11 cellular contexts compared by ENCODE assay signal in genomic region chr1:162951553-162952315, GRCh38.
DNase-seq lines count a peak whose midpoint lies in the region; ATAC-seq, FAIRE-seq and TF ChIP-seq lines count a peak whose summit lies in the region.
"Had no signal": no experiment of that assay in that cellular context is flagged by ENCODE, and none has a peak within 500 bp of the region (broad histone marks: within the 10 kb centered on the region; RNA-seq: fewer than 3 reads in every experiment).

No MANE protein-coding gene starts in this region.

- ATAC-seq in GM18499 (IDR thresholded peaks at IDR 0.05; ENCODE audit: insufficient read depth, unreplicated experiment) (peak; percentile 95), GM19438 (IDR thresholded peaks at IDR 0.05; ENCODE audit: low read depth, unreplicated experiment) (peak; percentile 93), HG03060 (IDR thresholded peaks at IDR 0.05; ENCODE audit: low read depth, unreplicated experiment) (peak; percentile 98), SK-N-SH treated with all-trans-retinoic acid at 6 μM for 48 hours (no peak)
- ATAC-seq in effector memory CD8-positive, alpha-beta T cell (replicated peaks), result no peak
- ATAC-seq: heart left ventricle had no signal

- H3K9me2 ChIP-seq in Karpas-422 (replicated peaks; ENCODE audit: insufficient read depth, low read length), result no peaks in the 10 kb centered on the region

- H3K4me2 ChIP-seq in Karpas-422 (ENCODE audit: low read depth, low read length, poor library complexity, severe bottlenecking), result no peak overlapping the region

- FAIRE-seq in urothelium cell line (lab: Jason Lieb, UNC), result no peak

- H3K36me3 ChIP-seq in SJCRH30 (no peaks in the 10 kb centered on the region), Karpas-422 (ENCODE audit: insufficient read depth, low read length) (no peaks in the 10 kb centered on the region)
- H3K36me3 ChIP-seq: heart left ventricle, SJSA1 had no signal

- H3K27me3 Mint-ChIP-seq in effector memory CD8-positive, alpha-beta T cell, result peaks cover 15 to 18% of the 10 kb centered on the region in 2 donors

- H3K9ac ChIP-seq in Karpas-422 (ENCODE audit: low read length), result no peak overlapping the region

- H2AFZ ChIP-seq in Karpas-422 (ENCODE audit: low read length), result no peak overlapping the region

- no peaks in the 10 kb centered on the region for H3K79me2 ChIP-seq in Karpas-422 (ENCODE audit: low read length)

- no peak overlapping the region for H3K4me3 Mint-ChIP-seq in effector memory CD8-positive, alpha-beta T cell
- H3K4me3 Mint-ChIP-seq: activated naive CD8-positive, alpha-beta T cell had no signal

- H3K27ac ChIP-seq in SJCRH30 (no peak overlapping the region), Karpas-422 (ENCODE audit: low read length) (no peak overlapping the region)
- H3K27ac ChIP-seq: heart left ventricle, SJSA1 had no signal

- H3K36me3 Mint-ChIP-seq in effector memory CD8-positive, alpha-beta T cell (ENCODE audit: insufficient read depth), result no peaks in the 10 kb centered on the region
- H3K36me3 Mint-ChIP-seq: activated naive CD8-positive, alpha-beta T cell had no signal

- H3K9me3 ChIP-seq in SJCRH30 (replicated peaks), result no peaks in the 10 kb centered on the region
- H3K9me3 ChIP-seq in Karpas-422 (ENCODE audit: low read length), result no peaks in the 10 kb centered on the region
- H3K9me3 ChIP-seq: heart left ventricle, SJSA1 had no signal

- H3K4me3 ChIP-seq in SJCRH30 (no peak overlapping the region), Karpas-422 (ENCODE audit: low read length) (no peak overlapping the region)
- H3K4me3 ChIP-seq: heart left ventricle, SJSA1 had no signal

- H3K27me3 ChIP-seq in SJCRH30 (no peaks in the 10 kb centered on the region), Karpas-422 (ENCODE audit: low read length) (no peaks in the 10 kb centered on the region)
- H3K27me3 ChIP-seq: heart left ventricle, SJSA1 had no signal

- H3K4me1 Mint-ChIP-seq in effector memory CD8-positive, alpha-beta T cell (ENCODE audit: low read depth in 2 of 2), result no peaks in the 10 kb centered on the region

- H4K20me1 ChIP-seq in Karpas-422 (ENCODE audit: insufficient read depth, low read depth, low read length), result no peaks in the 10 kb centered on the region

- DNase-seq in SJCRH30 (peak; percentile 35 to 68), Karpas-422 (no peak), urothelium cell line (ENCODE audit: low spot score) (no peak)
- DNase-seq in effector memory CD8-positive, alpha-beta T cell, result no peak
- DNase-seq: heart left ventricle had no signal

- H3K27ac Mint-ChIP-seq in effector memory CD8-positive, alpha-beta T cell, result no peak overlapping the region
- H3K27ac Mint-ChIP-seq: activated naive CD8-positive, alpha-beta T cell had no signal

- H3K4me1 ChIP-seq in SJCRH30 (peaks cover 3% of the 10 kb centered on the region; the same call in 1 of the 2 replicates), Karpas-422 (ENCODE audit: low read length) (no peaks in the 10 kb centered on the region)
- H3K4me1 ChIP-seq: heart left ventricle had no signal

- H3K9me3 Mint-ChIP-seq in effector memory CD8-positive, alpha-beta T cell, result no peaks in the 10 kb centered on the region

TF ChIP-seq in SK-N-SH treated with all-trans-retinoic acid at 6 μM for 48 hours, 23 proteins besides CTCF, POLR2A, EP300 and RAD21:
- TF ChIP-seq TSHZ2 (CRISPR knock-in tag; IDR thresholded peaks at IDR 0.05) (no peak), ZC3H10 (CRISPR knock-in tag; IDR thresholded peaks at IDR 0.05) (no peak), CREB5 (CRISPR knock-in tag; IDR thresholded peaks at IDR 0.05; ENCODE audit: low read depth) (no peak), TOX (CRISPR knock-in tag; IDR thresholded peaks at IDR 0.05; ENCODE audit: borderline replicate concordance) (no peak), ZNF8 (CRISPR knock-in tag; IDR thresholded peaks at IDR 0.05) (no peak), BACH2 (CRISPR knock-in tag; IDR thresholded peaks at IDR 0.05; ENCODE audit: borderline replicate concordance) (no peak), SNAI2 (CRISPR knock-in tag; IDR thresholded peaks at IDR 0.05) (no peak), PATZ1 (CRISPR knock-in tag; IDR thresholded peaks at IDR 0.05; ENCODE audit: borderline replicate concordance) (no peak), ESRRG (CRISPR knock-in tag; IDR thresholded peaks at IDR 0.05) (no peak), POU6F1 (CRISPR knock-in tag; IDR thresholded peaks at IDR 0.05; ENCODE audit: borderline replicate concordance, low read depth) (no peak), CSRNP3 (CRISPR knock-in tag; IDR thresholded peaks at IDR 0.05) (no peak), ZFP3 (CRISPR knock-in tag; IDR thresholded peaks at IDR 0.05) (no peak), ZNF70 (CRISPR knock-in tag; IDR thresholded peaks at IDR 0.05) (no peak)
TF ChIP-seq in SK-N-SH treated with all-trans-retinoic acid at 6 μM for 48 hours: peak in this region for 0.

Comparison
In these comparisons a context has a peak if more than half of its experiments do, and no peak if none do; other contexts are left out.
1. ATAC-seq: peak in GM18499 (single experiment), GM19438 (single experiment) and HG03060 (single experiment); none in SK-N-SH treated with all-trans-retinoic acid at 6 μM for 48 hours (single experiment) and effector memory CD8-positive, alpha-beta T cell (single experiment).
2. DNase-seq: peak in SJCRH30 (2 of 2); none in Karpas-422 (single experiment), urothelium cell line (single experiment) and effector memory CD8-positive, alpha-beta T cell (0 of 3).